Comparison of ENCODE assay signal across 23 cellular contexts in the genomic region with DNA sequence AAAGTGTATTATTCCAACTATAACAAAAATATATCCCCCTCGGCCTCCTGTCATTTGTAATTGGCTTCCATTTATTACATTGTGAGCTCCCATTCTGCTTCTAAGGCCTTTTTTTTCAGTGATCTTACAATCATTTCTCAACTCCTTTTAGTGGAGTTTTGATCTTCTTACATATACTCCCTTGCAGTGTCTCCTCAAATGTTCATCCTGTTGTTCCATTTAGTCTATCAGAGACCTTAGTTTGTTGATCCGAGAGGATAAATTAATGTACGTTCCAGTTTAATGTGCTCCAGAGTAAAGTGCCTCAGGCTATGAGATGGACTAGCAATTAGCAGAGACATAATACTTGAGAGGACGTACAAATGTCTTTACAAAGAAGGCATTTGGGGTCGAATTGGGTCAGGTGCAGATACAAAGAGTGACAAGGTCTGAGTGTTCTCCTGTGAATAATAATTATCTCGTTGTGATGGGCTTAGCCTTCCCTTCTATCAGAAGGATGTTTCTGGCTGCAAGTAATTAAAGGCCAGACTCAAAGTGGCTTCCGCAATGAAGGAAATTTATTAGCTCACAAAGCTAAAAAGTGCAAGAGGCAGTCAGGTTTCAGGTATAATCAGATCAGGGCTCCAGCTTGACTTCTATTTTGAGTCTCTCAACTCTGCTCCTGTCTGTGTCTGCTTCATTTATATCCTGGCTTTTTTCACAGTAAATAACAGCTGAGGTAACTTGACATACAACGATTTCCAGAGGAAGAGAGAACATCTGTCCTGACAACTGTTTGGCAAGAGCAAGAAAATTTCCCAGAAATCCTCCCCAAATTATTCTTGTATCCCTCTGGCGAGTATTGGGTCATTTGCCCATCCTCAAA.
"Had no signal": no experiment of that assay in that cellular context is flagged by ENCODE, and none has a peak within 500 bp of the region (broad histone marks: within the 10 kb centered on the region; RNA-seq: fewer than 3 reads in every experiment).

No MANE protein-coding gene starts in this region.

- ATAC-seq: foreskin keratinocyte; left cardiac atrium; mucosa of descending colon; naive thymus-derived CD4-positive, alpha-beta T cell; pancreas; right lobe of liver; stimulated activated memory B cell treated with anti-CD40 and anti-IgM and Interleukin-4, amounts not matched to agents 10 μg/mL and 1 μg/mL and 100 μg/mL, for 72 hours; WTC11 had no signal

- H3K4me1 ChIP-seq: foreskin keratinocyte, upper lobe of left lung had no signal

- H3K27me3 ChIP-seq: dorsolateral prefrontal cortex, foreskin keratinocyte, pancreas, right lobe of liver, upper lobe of left lung had no signal

- H3K36me3 ChIP-seq: pancreas, right lobe of liver, thoracic aorta, upper lobe of left lung had no signal

- H3K27ac ChIP-seq: dorsolateral prefrontal cortex, epithelial cell of prostate, foreskin keratinocyte, pancreas, right lobe of liver, thoracic aorta, upper lobe of left lung had no signal

- H3K27me3 Mint-ChIP-seq: activated naive CD8-positive, alpha-beta T cell; stimulated activated memory B cell treated with anti-CD40 and anti-IgM and Interleukin-4, amounts not matched to agents 10 μg/mL and 1 μg/mL and 100 μg/mL, for 72 hours had no signal

- H3K4me3 Mint-ChIP-seq: activated CD4-positive, alpha-beta memory T cell treated with anti-CD3 and anti-CD28 coated beads for 36 hours; activated naive CD8-positive, alpha-beta T cell; endodermal cell; naive thymus-derived CD4-positive, alpha-beta T cell; stimulated activated memory B cell treated with anti-CD40 and anti-IgM and Interleukin-4, amounts not matched to agents 10 μg/mL and 1 μg/mL and 100 μg/mL, for 72 hours; WTC11 had no signal

- H3K9me3 ChIP-seq: mucosa of descending colon, pancreas, right lobe of liver, thoracic aorta, upper lobe of left lung had no signal

- H3K4me3 ChIP-seq: dorsolateral prefrontal cortex, mucosa of descending colon, pancreas, right lobe of liver, thoracic aorta, upper lobe of left lung had no signal

- H3K9me3 Mint-ChIP-seq: stimulated activated memory B cell treated with anti-CD40 and anti-IgM and Interleukin-4, amounts not matched to agents 10 μg/mL and 1 μg/mL and 100 μg/mL, for 72 hours had no signal

- DNase-seq: activated CD4-positive, alpha-beta memory T cell treated with anti-CD3 and anti-CD28 coated beads for 36 hours; activated CD4-positive, alpha-beta T cell treated with anti-CD3 and anti-CD28 coated beads for 4 hours; activated T-cell treated with anti-CD3 and anti-CD28 coated beads for 4 hours; amniotic stem cell; caudate nucleus; dorsolateral prefrontal cortex; endodermal cell; foreskin keratinocyte; glutamatergic neuron; hippocampal formation; left cardiac atrium; mesenchymal stem cell; mucosa of descending colon; naive thymus-derived CD4-positive, alpha-beta T cell; pancreas; right lobe of liver; stimulated activated CD4-positive, alpha-beta T cell treated with anti-CD3 and anti-CD28 coated beads, Interleukin-4, amount 100 ng/mL, for 4 hours; upper lobe of left lung had no signal

- H3K36me3 Mint-ChIP-seq: stimulated activated memory B cell treated with anti-CD40 and anti-IgM and Interleukin-4, amounts not matched to agents 10 μg/mL and 1 μg/mL and 100 μg/mL, for 72 hours had no signal
